8 cellular contexts compared by ENCODE assay signal in the genomic region with DNA sequence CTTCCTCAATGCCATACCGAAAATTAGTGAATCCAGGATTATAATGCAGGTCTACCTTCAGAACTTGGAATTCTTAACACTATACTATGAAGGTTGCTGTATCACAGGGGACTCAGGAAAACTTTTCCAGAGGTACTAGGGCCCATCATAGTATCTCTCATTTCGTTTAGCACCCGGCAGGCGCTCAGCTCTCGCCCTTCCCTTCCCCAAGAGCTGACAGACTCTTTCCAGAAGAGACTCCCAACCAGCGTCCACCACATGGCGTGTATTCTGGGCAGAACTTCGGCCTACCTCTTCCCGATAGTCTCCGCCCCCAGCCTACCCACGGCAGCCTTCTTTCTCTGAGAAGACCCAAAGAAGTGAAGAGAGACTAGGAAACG. TPM values are rescaled to one million over a fixed set of nuclear protein-coding genes. Genes with fewer than 3 reads are reported as not detected.
A peak's percentile ranks its signal among the peaks of the same experiment; 100 is the strongest.
DNase-seq lines count a peak whose midpoint lies in the region; ATAC-seq, FAIRE-seq and TF ChIP-seq lines count a peak whose summit lies in the region.

No MANE protein-coding gene starts in this region.

- CTCF ChIA-PET in AG04449 (lab: Yijun Ruan, JAX) = interaction anchor here (0.9 to 12.2 kb wide), 7 partner anchors 18 to 309 kb away, joined by 3 to 120 read pairs (median 3); no protein-coding TSS in a partner anchor

- intact Hi-C loops in pancreas (cut with DNase I) = no loop called here

- H3K9me3 ChIP-seq in SJSA1 (replicated peaks) (no peaks in the 10 kb centered on the region), pancreas (no peaks in the 10 kb centered on the region)

- WGBS in pancreas, 2 donors = 0% methylated on average over 12 of the region's 12 CpGs

- FAIRE-seq in pancreas (lab: Jason Lieb, UNC) = no peak

- H3K27me3 ChIP-seq in SJSA1 (replicated peaks) (no peaks in the 10 kb centered on the region), pancreas (no peaks in the 10 kb centered on the region)

- TF ChIP-seq CTCF in AG04449 (IDR thresholded peaks at IDR 0.05; ENCODE audit: insufficient read depth, low read length, missing control alignments) = no peak
- no peak for TF ChIP-seq CTCF in fibroblast of the aortic adventitia (IDR thresholded peaks at IDR 0.05; ENCODE audit: insufficient read depth, low read length)
- TF ChIP-seq CTCF in pancreas (IDR thresholded peaks at IDR 0.05) = no peak

- DNase-seq in AG04449 (ENCODE audit: low read depth, low spot score) = no peak
- no peak for DNase-seq in SJSA1 (ENCODE audit: low read depth in 1 of 2, low spot score in 2 of 2)
- no peak for DNase-seq in fibroblast of the aortic adventitia (ENCODE audit: low read depth)
- no peak for DNase-seq in pancreas
- DNase-seq in glomerular visceral epithelial cell (ENCODE audit: extremely low spot score) = no peak
- DNase-seq in NCI-H2029 (lab: John Stamatoyannopoulos, UW) = no peak

- H3K4me3 ChIP-seq in AG04449 (ENCODE audit: low read depth, low read length) (peak overlapping the region; percentile 90), SJSA1 (peak overlapping the region; percentile 63), fibroblast of the aortic adventitia (ENCODE audit: low read depth, low read length) (peak overlapping the region; percentile 95), pancreas (peak overlapping the region; percentile 61 to 84 (median 74))

- H3K36me3 ChIP-seq in SJSA1 (peaks cover 22% of the 10 kb centered on the region), pancreas (peaks cover 0 to 3% (median 0%) of the 10 kb centered on the region in 3 donors)

- POLR2A ChIA-PET in AG04449 (lab: Yijun Ruan, JAX) = interaction anchor here (1.1 kb wide), 1 partner anchor 186 kb away, joined by 3 read pairs; no protein-coding TSS in a partner anchor

- peak overlapping the region; percentile 97 for H3K27ac ChIP-seq in SJSA1
- peak overlapping the region; percentile 96 to 98 (median 97) for H3K27ac ChIP-seq in pancreas

- H3K4me1 ChIP-seq in SJSA1 (replicated peaks) (peaks cover 10% of the 10 kb centered on the region; the same call in 1 of the 2 replicates), pancreas (peaks cover 0 to 16% (median 8%) of the 10 kb centered on the region in 3 donors)

- ATAC-seq in GM21526 (IDR thresholded peaks at IDR 0.05; ENCODE audit: low FRiP score, unreplicated experiment) = peak; percentile 16
- peak; percentile 44 to 77 (median 57) for ATAC-seq in pancreas
- no peak for ATAC-seq in HG03095 (IDR thresholded peaks at IDR 0.05; ENCODE audit: unreplicated experiment)

RNA-seq across cellular contexts. Expression of a gene that starts 0.3 kb away (rescaled TPM):
- total RNA-seq in SJSA1 (2014; rRNA removed; shearing (Covaris generic)) = 16.3 and 25.1 TPM in 2 replicates
- 36.5 and 70.7 TPM in 2 replicates for total RNA-seq in fibroblast of the aortic adventitia (ENCODE audit: low replicate concordance)
- total RNA-seq in pancreas = 10 to 100 TPM in 5 of 6 donors, 1 to 10 TPM in 1; 9.7 to 20.0 (median 13.3) TPM
- polyA plus RNA-seq in pancreas = 10 to 100 TPM; 15.5 to 20.6 TPM

RNA-seq across cellular contexts. Expression of a gene that starts 0.9 kb away (rescaled TPM):
- 9.6 and 11.0 TPM in 2 replicates for total RNA-seq in SJSA1 (2014; rRNA removed; shearing (Covaris generic))
- 19.3 and 19.7 TPM in 2 replicates for total RNA-seq in fibroblast of the aortic adventitia (ENCODE audit: low replicate concordance)
- 1 to 10 TPM; 1.0 to 2.7 (median 2.3) TPM for total RNA-seq in pancreas
- 1 to 10 TPM in 1 of 2 donors, under 1 TPM in 1; 0.46 to 1.1 TPM for polyA plus RNA-seq in pancreas

RNA-seq across cellular contexts. Expression of a gene that starts 31.4 kb away (rescaled TPM):
- 172 and 186 TPM in 2 replicates for total RNA-seq in SJSA1 (2014; rRNA removed; shearing (Covaris generic))
- total RNA-seq in fibroblast of the aortic adventitia (ENCODE audit: low replicate concordance) = 428 and 482 TPM in 2 replicates
- 10 to 100 TPM; 25.9 to 89.3 (median 42.2) TPM for total RNA-seq in pancreas
- 10 to 100 TPM; 16.8 to 30.9 TPM for polyA plus RNA-seq in pancreas
